Comparison of ENCODE assay signal across 17 cellular contexts in the genomic region with DNA sequence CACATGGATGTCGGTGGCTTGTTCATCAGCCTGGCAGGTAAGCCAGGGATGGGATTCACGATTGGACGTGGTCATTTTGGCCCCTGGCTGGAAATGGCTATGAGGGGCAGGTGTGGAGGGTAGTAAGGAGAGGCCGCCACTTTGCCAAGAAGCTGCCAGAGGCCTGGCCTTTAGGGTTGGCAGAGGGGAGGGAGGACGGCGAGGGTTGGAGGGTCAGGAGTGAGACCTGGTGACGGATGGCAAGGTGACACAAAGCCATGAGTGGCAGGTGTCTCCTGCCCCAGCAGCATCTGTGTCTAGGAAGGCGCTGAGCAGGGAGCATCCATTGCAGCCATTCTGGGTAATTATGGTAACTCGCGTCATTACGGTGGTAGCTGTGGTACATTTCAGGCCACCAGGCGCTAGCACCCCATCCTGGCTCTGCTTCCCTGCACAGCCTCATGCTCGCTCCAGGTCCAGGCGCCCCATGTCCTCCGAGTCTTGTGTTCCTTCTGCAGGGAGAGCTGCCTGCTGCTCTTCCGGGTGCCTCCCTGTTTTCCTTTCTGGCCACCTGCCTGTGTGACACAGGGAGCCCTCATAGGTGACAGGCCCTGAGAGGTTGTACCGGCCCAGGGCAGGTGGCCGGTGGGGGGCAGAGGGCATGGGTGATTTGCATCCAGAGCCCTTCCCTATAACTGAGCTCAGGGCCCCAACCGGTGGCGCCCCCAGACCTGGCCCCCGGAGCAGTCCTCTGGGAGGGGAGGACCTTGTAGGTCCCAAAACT. TPM values are rescaled to one million over a fixed set of nuclear protein-coding genes. Genes with fewer than 3 reads are reported as not detected.
DNase-seq lines count a peak whose midpoint lies in the region; ATAC-seq and TF ChIP-seq lines count a peak whose summit lies in the region.
"Had no signal": no experiment of that assay in that cellular context is flagged by ENCODE, and none has a peak within 500 bp of the region (broad histone marks: within the 10 kb centered on the region; RNA-seq: fewer than 3 reads in every experiment).

No MANE protein-coding gene starts in this region.

- no peaks in the 10 kb centered on the region for H3K27me3 ChIP-seq in CD4-positive, CD25-positive, alpha-beta regulatory T cell (ENCODE audit: control insufficient read depth, insufficient read depth, low read length)
- no peaks in the 10 kb centered on the region for H3K27me3 ChIP-seq in testis
- H3K27me3 ChIP-seq: pancreas had no signal

- H3K4me1 Mint-ChIP-seq in CD4-positive, CD25-positive, alpha-beta regulatory T cell = peaks cover 7 to 73% (median 36%) of the 10 kb centered on the region in 4 donors
- peaks cover 67% of the 10 kb centered on the region for H3K4me1 Mint-ChIP-seq in central memory CD8-positive, alpha-beta T cell
- peaks cover 53% of the 10 kb centered on the region for H3K4me1 Mint-ChIP-seq in nephron

- no peaks in the 10 kb centered on the region for H3K36me3 Mint-ChIP-seq in CD4-positive, CD25-positive, alpha-beta regulatory T cell
- H3K36me3 Mint-ChIP-seq in central memory CD8-positive, alpha-beta T cell (ENCODE audit: insufficient read depth) = peaks cover 28% of the 10 kb centered on the region
- H3K36me3 Mint-ChIP-seq in nephron (ENCODE audit: low read depth) = peaks cover 4% of the 10 kb centered on the region

- 78 to 79% methylated on average over 13 to 21 of the region's 21 CpGs for WGBS in testis, 2 donors

- DNase-seq in CD4-positive, CD25-positive, alpha-beta regulatory T cell = no peak
- DNase-seq in central memory CD8-positive, alpha-beta T cell (ENCODE audit: low spot score in 2 of 2) = no peak
- DNase-seq in midbrain (lab: John Stamatoyannopoulos, UW) (no peak), testis (no peak)
- no peak for DNase-seq in stimulated activated CD4-positive, alpha-beta T cell treated with anti-CD3 and anti-CD28 coated beads, Interleukin-4, amount 100 ng/mL, for 24 hours
- DNase-seq: Caco-2; NCI-H1436 treated with DMSO at 0.1 percent for 48 hours; NCI-H69; SHP77 treated with DMSO at 0.1 percent for 48 hours; stimulated activated CD4-positive, alpha-beta T cell treated with anti-CD3 and anti-CD28 coated beads, Interleukin-2, amount 100 ng/mL, for 24 hours had no signal

- no peaks in the 10 kb centered on the region for H3K9me3 Mint-ChIP-seq in CD4-positive, CD25-positive, alpha-beta regulatory T cell
- no peaks in the 10 kb centered on the region for H3K9me3 Mint-ChIP-seq in central memory CD8-positive, alpha-beta T cell
- H3K9me3 Mint-ChIP-seq in nephron = no peaks in the 10 kb centered on the region
- H3K9me3 Mint-ChIP-seq: stimulated activated naive CD8-positive, alpha-beta T cell treated with anti-CD3 and anti-CD28 coated beads, Interleukin-15, Interleukin-2, amounts not matched to agents 100 ng/mL and 50 ng/mL, for 24 hours had no signal

- ATAC-seq in CD4-positive, CD25-positive, alpha-beta regulatory T cell (ENCODE audit: low read depth in 2 of 2) = no peak
- no peak for ATAC-seq in central memory CD8-positive, alpha-beta T cell (replicated peaks; ENCODE audit: extremely low read depth, poor library complexity, severe bottlenecking)
- ATAC-seq in GM18868 (IDR thresholded peaks at IDR 0.05; ENCODE audit: unreplicated experiment) = no peak
- ATAC-seq: pancreas had no signal

- CTCF ChIA-PET in HEK293 (lab: Yijun Ruan, JAX) = interaction anchor here (0.6 to 2.2 kb wide), 2 partner anchors 74 to 179 kb away, joined by 3 to 10 read pairs; no protein-coding TSS in a partner anchor

- H3K4me3 Mint-ChIP-seq in CD4-positive, CD25-positive, alpha-beta regulatory T cell = peak overlapping the region in 3 of 4 donors; percentile 84 to 96 (median 88)
- H3K4me3 Mint-ChIP-seq in central memory CD8-positive, alpha-beta T cell = peak overlapping the region; percentile 83
- H3K4me3 Mint-ChIP-seq in nephron = peak overlapping the region in 2 of 3 experiments; percentile 79 to 83

- peak overlapping the region; percentile 51 for H3K4me3 ChIP-seq in CD4-positive, CD25-positive, alpha-beta regulatory T cell (ENCODE audit: low read depth, low read length)
- no peak overlapping the region for H3K4me3 ChIP-seq in HEK293 (ENCODE audit: low read depth, low read length)
- no peak overlapping the region for H3K4me3 ChIP-seq in testis
- H3K4me3 ChIP-seq: HAP-1, pancreas had no signal

- H3K4me1 ChIP-seq in CD4-positive, CD25-positive, alpha-beta regulatory T cell (ENCODE audit: control insufficient read depth, insufficient read depth, low read length, poor library complexity, severe bottlenecking) = peaks cover 75% of the 10 kb centered on the region
- H3K4me1 ChIP-seq in HEK293 (ENCODE audit: control insufficient read depth, insufficient read depth, low read length) = peaks cover 4% of the 10 kb centered on the region; the same call in 1 of the 2 replicates
- H3K4me1 ChIP-seq in testis = peaks cover 64% of the 10 kb centered on the region

- no peaks in the 10 kb centered on the region for H3K36me3 ChIP-seq in CD4-positive, CD25-positive, alpha-beta regulatory T cell (ENCODE audit: control insufficient read depth, insufficient read depth, low read length)
- H3K36me3 ChIP-seq in HEK293 (ENCODE audit: control insufficient read depth in 2 of 2, insufficient read depth in 1 of 2, low read length in 2 of 2) (no peaks in the 10 kb centered on the region), testis (ENCODE audit: low read depth, missing control alignments) (no peaks in the 10 kb centered on the region)
- H3K36me3 ChIP-seq: HAP-1, pancreas had no signal

- TF ChIP-seq CTCF in HEK293 (tag by site-specific recombination; IDR thresholded peaks at IDR 0.05) (no peak), nephron (IDR thresholded peaks at IDR 0.05; ENCODE audit: unreplicated experiment in 3 of 3) (no peak), testis (IDR thresholded peaks at IDR 0.05) (no peak)

- H3K9me3 ChIP-seq in CD4-positive, CD25-positive, alpha-beta regulatory T cell (ENCODE audit: control insufficient read depth in 2 of 2, low read length in 2 of 2) = no peaks in the 10 kb centered on the region
- H3K9me3 ChIP-seq in HEK293 (ENCODE audit: control insufficient read depth, insufficient read depth, low read depth, low read length) (no peaks in the 10 kb centered on the region), testis (no peaks in the 10 kb centered on the region)
- H3K9me3 ChIP-seq: Caco-2, HAP-1, pancreas had no signal

- intact Hi-C loops in testis (cut with DNase I; ENCODE audit: low total_unique reads) = no loop called here

- peak overlapping the region; percentile 82 to 89 (median 87) for H3K27ac Mint-ChIP-seq in CD4-positive, CD25-positive, alpha-beta regulatory T cell
- peak overlapping the region; percentile 85 for H3K27ac Mint-ChIP-seq in central memory CD8-positive, alpha-beta T cell (ENCODE audit: low read depth)
- H3K27ac Mint-ChIP-seq in nephron = peak overlapping the region; percentile 64 to 71 (median 70)

- POLR2A ChIA-PET in HEK293 (lab: Yijun Ruan, JAX) = interaction anchor here (1.6 kb wide), 1 partner anchor 142 kb away, joined by 5 read pairs; a partner anchor contains a TSS

- peaks cover 5% of the 10 kb centered on the region for H3K27me3 Mint-ChIP-seq in CD4-positive, CD25-positive, alpha-beta regulatory T cell
- no peaks in the 10 kb centered on the region for H3K27me3 Mint-ChIP-seq in central memory CD8-positive, alpha-beta T cell
- H3K27me3 Mint-ChIP-seq in nephron (ENCODE audit: low read depth) = no peaks in the 10 kb centered on the region

- peak overlapping the region; percentile 69 for H3K27ac ChIP-seq in CD4-positive, CD25-positive, alpha-beta regulatory T cell (ENCODE audit: insufficient read depth, low read length, poor library complexity, severe bottlenecking)
- H3K27ac ChIP-seq in HEK293 (ENCODE audit: extremely low read depth, low read depth, low read length) (no peak overlapping the region), testis (peak overlapping the region in 1 of 2 donors; percentile 76)
- H3K27ac ChIP-seq: pancreas had no signal

- no peak for TF ChIP-seq POLR2A in testis (IDR thresholded peaks at IDR 0.05)

TF ChIP-seq in HEK293, 187 proteins besides CTCF, POLR2A, EP300 and RAD21:
- TF ChIP-seq ZNF341 (tag by site-specific recombination; IDR thresholded peaks at IDR 0.05; ENCODE audit: low read depth) (peak; percentile 85), EGR2 (tag by site-specific recombination; IDR thresholded peaks at IDR 0.05; ENCODE audit: low read depth) (no peak)

RNA-seq across cellular contexts. Expression of a gene that starts 4.2 kb away (rescaled TPM):
- total RNA-seq in CD4-positive, CD25-positive, alpha-beta regulatory T cell = 97.9 TPM
- polyA plus RNA-seq in CD4-positive, CD25-positive, alpha-beta regulatory T cell = 10 to 100 TPM; 47.3 to 84.0 (median 65.6) TPM
- total RNA-seq in testis = 100 to 1,000 TPM in 1 of 2 donors, 10 to 100 TPM in 1; 90.3 to 118 TPM
- 80.5 TPM for polyA plus RNA-seq in testis (ENCODE audit: insufficient read depth, low read depth, low replicate concordance)

RNA-seq across cellular contexts. Expression of a gene that starts 14.5 kb away (rescaled TPM):
- 26.2 TPM for total RNA-seq in CD4-positive, CD25-positive, alpha-beta regulatory T cell
- polyA plus RNA-seq in CD4-positive, CD25-positive, alpha-beta regulatory T cell = 10 to 100 TPM; 11.3 to 26.0 (median 21.4) TPM
- total RNA-seq in testis = 1,000 to 10,000 TPM in 1 of 2 donors, 100 to 1,000 TPM in 1; 1,000 to 1,122 TPM
- polyA plus RNA-seq in testis (ENCODE audit: insufficient read depth, low read depth, low replicate concordance) = 493 TPM

RNA-seq across cellular contexts. Expression of a gene that starts 26.0 kb away (rescaled TPM):
- total RNA-seq in CD4-positive, CD25-positive, alpha-beta regulatory T cell = not detected
- under 1 TPM in 3 of 4 donors, not detected in 1; 0.09 to 0.79 (median 0.25) TPM for polyA plus RNA-seq in CD4-positive, CD25-positive, alpha-beta regulatory T cell
- 1 to 10 TPM; 1.6 to 4.0 TPM for total RNA-seq in testis
- 3.4 TPM for polyA plus RNA-seq in testis (ENCODE audit: insufficient read depth, low read depth, low replicate concordance)
- total RNA-seq: Caco-2, chondrocyte had no signal

RNA-seq across cellular contexts. Expression of a gene that starts 37.5 kb away (rescaled TPM):
- not detected for total RNA-seq in CD4-positive, CD25-positive, alpha-beta regulatory T cell
- not detected for polyA plus RNA-seq in CD4-positive, CD25-positive, alpha-beta regulatory T cell
- 1 to 10 TPM in 1 of 2 donors, under 1 TPM in 1; 0.93 to 2.5 TPM for total RNA-seq in testis
- 1.0 TPM for polyA plus RNA-seq in testis (ENCODE audit: insufficient read depth, low read depth, low replicate concordance)

Comparison
In these comparisons a context has a peak if more than half of its experiments do, and no peak if none do; other contexts are left out.
1. RNA of a gene that starts 14.5 kb away (total RNA-seq): 1,000 to 1,122 TPM in testis; 26.2 TPM in CD4-positive, CD25-positive, alpha-beta regulatory T cell (single experiment); every median in the first group is over 10 times any median in the second.
2. Peak in every context shown above with its lines, with median percentiles within 50 percentile points of each other: H3K27ac Mint-ChIP-seq and H3K4me3 Mint-ChIP-seq.